14 cellular contexts compared by ENCODE assay signal in the genomic region with DNA sequence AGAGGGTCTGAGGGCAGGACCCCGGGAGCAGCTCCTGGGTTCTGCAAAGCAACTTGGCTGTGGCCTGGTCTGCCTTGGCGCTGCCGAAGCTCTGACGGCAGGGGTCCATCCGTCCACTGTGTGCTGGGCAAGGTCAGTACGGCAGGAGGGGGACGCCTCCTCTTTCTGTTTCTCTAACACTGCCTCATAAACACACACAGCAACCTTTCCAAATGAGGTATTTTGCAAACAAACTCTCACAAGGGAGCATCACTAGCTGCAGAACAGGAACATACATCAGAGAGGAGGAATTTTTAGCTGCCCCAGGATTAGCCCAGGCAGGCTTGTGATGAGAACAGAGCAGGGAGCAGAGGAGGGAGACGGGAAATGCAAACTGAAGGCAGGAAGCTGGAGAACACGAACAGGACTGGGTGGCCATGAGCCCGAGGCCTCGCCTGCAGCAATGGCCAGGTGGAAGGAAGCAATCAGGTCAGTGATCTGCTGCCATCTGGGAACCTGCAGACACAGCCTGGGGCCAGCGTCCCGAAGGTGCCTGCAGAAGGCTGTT. TPM values are rescaled to one million over a fixed set of nuclear protein-coding genes. Genes with fewer than 3 reads are reported as not detected.
DNase-seq lines count a peak whose midpoint lies in the region; ATAC-seq and TF ChIP-seq lines count a peak whose summit lies in the region.
"Had no signal": no experiment of that assay in that cellular context is flagged by ENCODE, and none has a peak within 500 bp of the region (broad histone marks: within the 10 kb centered on the region; RNA-seq: fewer than 3 reads in every experiment).

No MANE protein-coding gene starts in this region.

- H3K4ac ChIP-seq in trophoblast cell (ENCODE audit: low read depth, low read length), result no peak overlapping the region

- no peaks in the 10 kb centered on the region for H3K36me3 ChIP-seq in trophoblast cell (ENCODE audit: control insufficient read depth in 1 of 2, insufficient read depth in 2 of 2, low read length in 2 of 2)
- H3K36me3 ChIP-seq in gastrocnemius medialis, result peaks cover 0 to 34% of the 10 kb centered on the region in 2 donors
- H3K36me3 ChIP-seq in GM23248 (ENCODE audit: low read depth), result no peaks in the 10 kb centered on the region

- peaks cover 4% of the 10 kb centered on the region for H3K27me3 ChIP-seq in foreskin keratinocyte
- H3K27me3 ChIP-seq in trophoblast cell (ENCODE audit: insufficient read depth, low read length), result peaks cover 2% of the 10 kb centered on the region
- no peaks in the 10 kb centered on the region for H3K27me3 ChIP-seq in gastrocnemius medialis
- no peaks in the 10 kb centered on the region for H3K27me3 ChIP-seq in GM23248 (replicated peaks; ENCODE audit: insufficient read depth)

- intact Hi-C loops in gastrocnemius medialis (cut with DNase I; ENCODE audit: low total_unique reads), result no loop called here

- H3K9ac ChIP-seq in trophoblast cell (ENCODE audit: low read length) (no peak overlapping the region), GM23248 (no peak overlapping the region)

- H2BK120ac ChIP-seq in trophoblast cell (ENCODE audit: insufficient read depth, low read length, poor library complexity), result no peak overlapping the region

- H3K9me2 ChIP-seq in GM23248 (ENCODE audit: insufficient read depth), result no peaks in the 10 kb centered on the region

- no peaks in the 10 kb centered on the region for H3K79me1 ChIP-seq in trophoblast cell (ENCODE audit: low read length)

- H2AK5ac ChIP-seq in trophoblast cell (ENCODE audit: low read length), result no peak overlapping the region

- H2AFZ ChIP-seq in trophoblast cell (ENCODE audit: insufficient read depth, low read length, poor library complexity), result no peak overlapping the region
- no peak overlapping the region for H2AFZ ChIP-seq in GM23248

- H3K4me3 ChIP-seq in trophoblast cell (ENCODE audit: low read depth, low read length), result no peak overlapping the region
- H3K4me3 ChIP-seq in gastrocnemius medialis, result no peak overlapping the region
- no peak overlapping the region for H3K4me3 ChIP-seq in GM23248

- TF ChIP-seq CTCF in foreskin keratinocyte (conservative IDR thresholded peaks at IDR 0.05) (no peak), gastrocnemius medialis (IDR thresholded peaks at IDR 0.05 in 4 of 5, conservative IDR thresholded peaks at IDR 0.05 in 1 of 5) (no peak)

- H3K23ac ChIP-seq in trophoblast cell (ENCODE audit: low read length), result no peak overlapping the region

- no peak overlapping the region for H2BK5ac ChIP-seq in trophoblast cell (ENCODE audit: low read depth, low read length, poor library complexity)

- H4K91ac ChIP-seq in trophoblast cell (ENCODE audit: low read depth, low read length), result no peak overlapping the region

- no peak overlapping the region for H3K18ac ChIP-seq in trophoblast cell (ENCODE audit: low read length)

- H2BK12ac ChIP-seq in trophoblast cell (ENCODE audit: low read length), result no peak overlapping the region

- ATAC-seq in foreskin keratinocyte (peak; percentile 9), gastrocnemius medialis (no peak)
- ATAC-seq: left lobe of liver; naive thymus-derived CD8-positive, alpha-beta T cell had no signal

- H3K27ac ChIP-seq in angular gyrus (ENCODE audit: low read depth, low read length) (peak overlapping the region; percentile 82), foreskin keratinocyte (no peak overlapping the region), trophoblast cell (ENCODE audit: low read depth, low read length) (no peak overlapping the region), gastrocnemius medialis (no peak overlapping the region), GM23248 (no peak overlapping the region)

- no peaks in the 10 kb centered on the region for H3K4me1 ChIP-seq in foreskin keratinocyte
- peaks cover 16 to 18% of the 10 kb centered on the region in 2 experiments for H3K4me1 ChIP-seq in trophoblast cell (ENCODE audit: control insufficient read depth in 1 of 2, insufficient read depth in 2 of 2, low read length in 2 of 2)
- H3K4me1 ChIP-seq in gastrocnemius medialis, result peaks cover 0 to 3% of the 10 kb centered on the region in 2 donors
- no peaks in the 10 kb centered on the region for H3K4me1 ChIP-seq in GM23248 (ENCODE audit: insufficient read depth)

- no peaks in the 10 kb centered on the region for H4K20me1 ChIP-seq in GM23248 (ENCODE audit: insufficient read depth)

- H4K8ac ChIP-seq in trophoblast cell (ENCODE audit: low read depth, low read length), result no peak overlapping the region

- H3K4me2 ChIP-seq in trophoblast cell (ENCODE audit: low read length), result no peak overlapping the region
- no peak overlapping the region for H3K4me2 ChIP-seq in GM23248 (ENCODE audit: unreplicated experiment)

- H3K9me3 ChIP-seq in trophoblast cell (ENCODE audit: insufficient read depth, low read depth, low read length) (peaks cover 3% of the 10 kb centered on the region), gastrocnemius medialis (peaks cover 0 to 10% (median 5%) of the 10 kb centered on the region in 3 donors), GM23248 (ENCODE audit: low read depth) (no peaks in the 10 kb centered on the region)

- H3F3A ChIP-seq in GM23248 (ENCODE audit: insufficient read depth), result no peaks in the 10 kb centered on the region

- in situ Hi-C loops in gastrocnemius medialis (cut with MboI; ENCODE audit: low sequenced_read_pairs in 4 of 4), result no loop called here
- in situ Hi-C loops in GM23248 (cut with MboI), result no loop called here

- no peak overlapping the region for H4K12ac ChIP-seq in trophoblast cell (ENCODE audit: low read depth, low read length)

- no peaks in the 10 kb centered on the region for H3K79me2 ChIP-seq in trophoblast cell (ENCODE audit: control insufficient read depth, insufficient read depth, low read length, poor library complexity)
- no peaks in the 10 kb centered on the region for H3K79me2 ChIP-seq in GM23248 (ENCODE audit: insufficient read depth)

- no CpG with 5 or more reads among the region's 13 CpGs for WGBS in trophoblast cell (ENCODE audit: extremely low coverage, insufficient coverage, insufficient read length)
- 74 to 78% methylated on average over 13 of the region's 13 CpGs for WGBS in GM23248 (ENCODE audit: low coverage in 1 of 2, low lambda C conversion rate in 2 of 2, missing lambda C conversion rate in 2 of 2), 2 experiments

- no peak for TF ChIP-seq POLR2A in gastrocnemius medialis (IDR thresholded peaks at IDR 0.05)

- DNase-seq in NCI-H146 (lab: John Stamatoyannopoulos, UW) (peak; percentile 55), foreskin keratinocyte (peak; percentile 61 to 71), trophoblast cell (peak; percentile 95 to 97), gastrocnemius medialis (no peak), NCI-H226 (no peak), GM23248 (no peak)
- DNase-seq: activated CD4-positive, alpha-beta memory T cell treated with anti-CD3 and anti-CD28 coated beads for 36 hours; Calu3; naive thymus-derived CD8-positive, alpha-beta T cell; NCI-H1694 treated with DMSO at 0.1 percent for 48 hours had no signal

- no peak overlapping the region for H3K14ac ChIP-seq in trophoblast cell (ENCODE audit: low read length)

RNA-seq across cellular contexts. Expression of gene NSMF, which starts 20.3 kb away (rescaled TPM):
- total RNA-seq in foreskin keratinocyte, result 28.9 and 29.1 TPM in 2 replicates
- polyA plus RNA-seq in foreskin keratinocyte, result 30.5 and 31.9 TPM in 2 replicates
- polyA plus RNA-seq in trophoblast cell (2013), result 18.1 and 19.1 TPM in 2 replicates
- 1 to 10 TPM; 4.4 to 8.4 (median 7.1) TPM for total RNA-seq in gastrocnemius medialis
- total RNA-seq in GM23248 (2014; rRNA removed; shearing (Covaris generic)), result 28.8 and 29.1 TPM in 2 replicates
- polyA plus RNA-seq in GM23248 (2016; fragmentation: Nextera tagmentation; extraction: Ambion mirVana), result 13.5 and 13.7 TPM in 2 replicates

RNA-seq across cellular contexts. Expression of gene ENTPD8, which starts 38.2 kb away (rescaled TPM):
- not detected in 2 replicates for total RNA-seq in foreskin keratinocyte
- polyA plus RNA-seq in foreskin keratinocyte, result not detected in 2 replicates
- 0.08 and 0.11 TPM in 2 replicates for polyA plus RNA-seq in trophoblast cell (2013)
- under 1 TPM in 1 of 4 donors, not detected in 3; 0.23 TPM for total RNA-seq in gastrocnemius medialis
- total RNA-seq in GM23248 (2014; rRNA removed; shearing (Covaris generic)), result not detected in 2 replicates
- polyA plus RNA-seq in GM23248 (2016; fragmentation: Nextera tagmentation; extraction: Ambion mirVana), result not detected in 2 replicates
- total RNA-seq: activated CD4-positive, alpha-beta memory T cell treated with anti-CD3 and anti-CD28 coated beads for 36 hours; naive thymus-derived CD8-positive, alpha-beta T cell; NCI-H460 had no signal
- polyA plus RNA-seq: fibroblast of lung; naive thymus-derived CD8-positive, alpha-beta T cell had no signal

RNA-seq across cellular contexts. Expression of gene NOXA1, which starts 56.2 kb away (rescaled TPM):
- 0.39 and 0.88 TPM in 2 replicates for total RNA-seq in foreskin keratinocyte
- polyA plus RNA-seq in foreskin keratinocyte, result 0.50 and 0.91 TPM in 2 replicates
- 0.19 and 0.21 TPM in 2 replicates for polyA plus RNA-seq in trophoblast cell (2013)
- total RNA-seq in gastrocnemius medialis, result 1 to 10 TPM in 3 of 4 donors, under 1 TPM in 1; 0.41 to 2.5 (median 1.8) TPM
- total RNA-seq in GM23248 (2014; rRNA removed; shearing (Covaris generic)), result 0.32 TPM in 1 of 2 replicates, not detected in the other
- 0.15 and 0.39 TPM in 2 replicates for polyA plus RNA-seq in GM23248 (2016; fragmentation: Nextera tagmentation; extraction: Ambion mirVana)

RNA-seq across cellular contexts. Expression of gene EXD3, which starts 56.4 kb away (rescaled TPM):
- total RNA-seq in foreskin keratinocyte (4.5 and 5.5 TPM in 2 replicates), gastrocnemius medialis (10 to 100 TPM in 1 of 4 donors, 1 to 10 TPM in 3; 4.8 to 12.5 (median 6.4) TPM)
- polyA plus RNA-seq in foreskin keratinocyte (6.8 and 8.1 TPM in 2 replicates), GM23248 (2016; fragmentation: Nextera tagmentation; extraction: Ambion mirVana) (8.7 and 10.1 TPM in 2 replicates)
- polyA plus RNA-seq in trophoblast cell (2013), result 4.7 and 5.1 TPM in 2 replicates
- 11.6 and 17.1 TPM in 2 replicates for total RNA-seq in GM23248 (2014; rRNA removed; shearing (Covaris generic))

Comparison
In these comparisons a context has a peak if more than half of its experiments do, and no peak if none do; other contexts are left out.
1. DNase-seq: peak in NCI-H146 (single experiment), foreskin keratinocyte (2 of 2) and trophoblast cell (2 of 2); none in gastrocnemius medialis (0 of 2), NCI-H226 (single experiment) and GM23248 (single experiment).